Comparison of ENCODE assay signal across 8 cellular contexts in the genomic region with DNA sequence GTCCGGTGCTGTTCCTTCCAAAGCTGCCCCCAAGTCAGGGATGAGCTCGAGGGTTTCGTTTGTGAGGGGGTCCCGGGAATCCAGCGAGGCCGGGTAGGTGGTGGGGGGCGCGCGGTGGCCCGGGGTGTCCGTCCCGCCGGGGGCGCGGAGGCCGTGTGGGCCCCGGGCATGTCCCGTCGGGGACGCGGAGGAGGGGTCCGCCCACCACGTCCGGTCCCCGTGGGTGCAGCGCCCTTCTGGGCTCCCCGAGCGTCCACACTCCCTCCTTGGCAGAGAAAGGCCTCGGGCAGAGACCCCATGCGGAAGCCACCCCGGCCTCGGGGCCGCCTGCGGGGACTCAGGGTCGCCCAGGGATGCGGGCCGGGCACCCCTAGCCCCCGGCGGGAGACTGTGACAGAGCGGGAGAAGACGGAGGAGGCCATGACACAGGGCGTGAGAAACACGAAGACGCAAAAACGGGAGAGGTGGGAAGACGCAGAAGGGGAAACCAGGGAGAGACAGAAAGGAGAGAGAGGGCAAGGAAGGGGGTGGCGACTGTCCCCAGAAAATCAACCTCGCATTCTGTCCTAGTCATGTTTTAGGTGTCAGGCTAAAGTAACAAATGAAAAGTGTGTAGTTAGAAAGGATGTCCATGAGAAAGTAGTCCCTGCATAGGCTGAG. TPM values are rescaled to one million over a fixed set of nuclear protein-coding genes. Genes with fewer than 3 reads are reported as not detected.
DNase-seq lines count a peak whose midpoint lies in the region; ATAC-seq and TF ChIP-seq lines count a peak whose summit lies in the region.

No MANE protein-coding gene starts in this region.

- DNase-seq in RPMI8226 (peak; percentile 82), cardiac muscle cell (ENCODE audit: low read depth in 1 of 2, low spot score in 1 of 2) (peak in 1 of 2 donors; percentile 35), trophoblast cell (peak in 1 of 2 donors; percentile 30), upper lobe of left lung (peak; percentile 62 to 94)
- DNase-seq in activated naive CD4-positive, alpha-beta T cell treated with anti-CD3 and anti-CD28 coated beads for 36 hours = peak; percentile 68

- H3K4me3 ChIP-seq in cardiac muscle cell (peak overlapping the region; percentile 97), trophoblast cell (ENCODE audit: low read depth, low read length) (peak overlapping the region; percentile 93), upper lobe of left lung (peak overlapping the region; percentile 65 to 97 (median 92))

- peaks cover 9% of the 10 kb centered on the region for H3K9me3 Mint-ChIP-seq in activated naive CD4-positive, alpha-beta T cell treated with anti-CD3 and anti-CD28 coated beads for 36 hours

- H3K4me3 Mint-ChIP-seq in activated naive CD4-positive, alpha-beta T cell treated with anti-CD3 and anti-CD28 coated beads for 36 hours = peak overlapping the region; percentile 98

- intact Hi-C loops in activated naive CD4-positive, alpha-beta T cell treated with anti-CD3 and anti-CD28 coated beads for 36 hours (cut with micrococcal nuclease) = loop anchor here (1.0 to 10.0 kb wide), 18 partner anchors 21 to 646 kb away; a partner anchor contains a TSS

- peak overlapping the region; percentile 69 for H2AK5ac ChIP-seq in trophoblast cell (ENCODE audit: low read length)

- H3K79me2 ChIP-seq in trophoblast cell (ENCODE audit: control insufficient read depth, insufficient read depth, low read length, poor library complexity) = peaks cover 18% of the 10 kb centered on the region

- TF ChIP-seq POLR2A in upper lobe of left lung (IDR thresholded peaks at IDR 0.05) = no peak

- H3K36me3 Mint-ChIP-seq in activated naive CD4-positive, alpha-beta T cell treated with anti-CD3 and anti-CD28 coated beads for 36 hours (ENCODE audit: low read depth) = peaks cover 34% of the 10 kb centered on the region

- H2AFZ ChIP-seq in trophoblast cell (ENCODE audit: insufficient read depth, low read length, poor library complexity) = peak overlapping the region; percentile 76

- peak overlapping the region; percentile 89 for H4K8ac ChIP-seq in trophoblast cell (ENCODE audit: low read depth, low read length)

- no peak for TF ChIP-seq EP300 in upper lobe of left lung (IDR thresholded peaks at IDR 0.05)

- H2BK120ac ChIP-seq in trophoblast cell (ENCODE audit: insufficient read depth, low read length, poor library complexity) = peak overlapping the region; percentile 79

- H3K27me3 ChIP-seq in cardiac muscle cell = no peaks in the 10 kb centered on the region
- no peaks in the 10 kb centered on the region for H3K27me3 ChIP-seq in trophoblast cell (ENCODE audit: insufficient read depth, low read length)
- H3K27me3 ChIP-seq in upper lobe of left lung = no peaks in the 10 kb centered on the region

- ATAC-seq in GM19328 (IDR thresholded peaks at IDR 0.05; ENCODE audit: unreplicated experiment) (peak; percentile 24), HG03457 (IDR thresholded peaks at IDR 0.05; ENCODE audit: unreplicated experiment) (peak; percentile 31), upper lobe of left lung (ENCODE audit: low FRiP score in 2 of 2) (peak; percentile 81 to 84)

- no peaks in the 10 kb centered on the region for H3K27me3 Mint-ChIP-seq in activated naive CD4-positive, alpha-beta T cell treated with anti-CD3 and anti-CD28 coated beads for 36 hours (ENCODE audit: low read depth)

- H3K4ac ChIP-seq in trophoblast cell (ENCODE audit: low read depth, low read length) = peak overlapping the region; percentile 81

- peak overlapping the region; percentile 81 for H2BK5ac ChIP-seq in trophoblast cell (ENCODE audit: low read depth, low read length, poor library complexity)

- H3K14ac ChIP-seq in trophoblast cell (ENCODE audit: low read length) = peak overlapping the region; percentile 81

- peaks cover 22% of the 10 kb centered on the region for H3K79me1 ChIP-seq in trophoblast cell (ENCODE audit: low read length)

- H3K4me1 ChIP-seq in cardiac muscle cell (ENCODE audit: low read depth) (peaks cover 7% of the 10 kb centered on the region), trophoblast cell (ENCODE audit: control insufficient read depth in 1 of 2, insufficient read depth in 2 of 2, low read length in 2 of 2) (no peaks in the 10 kb centered on the region), upper lobe of left lung (peaks cover 13 to 18% (median 14%) of the 10 kb centered on the region in 4 donors)

- H3K23ac ChIP-seq in trophoblast cell (ENCODE audit: low read length) = peak overlapping the region; percentile 60

- CTCF ChIA-PET in activated naive CD4-positive, alpha-beta T cell treated with anti-CD3 and anti-CD28 coated beads for 36 hours (lab: Charles Lee) = interaction anchor here (0.8 to 2.2 kb wide), 12 partner anchors 9 to 643 kb away, joined by 3 to 7 read pairs (median 6); a partner anchor contains a TSS

- TF ChIP-seq CTCF in C4-2B (conservative IDR thresholded peaks at IDR 0.05) (0 out of 2 replicates have a peak, but pooled peaks have one; percentile 49), cardiac muscle cell (IDR thresholded peaks at IDR 0.05; ENCODE audit: low read depth, low read length) (no peak), upper lobe of left lung (IDR thresholded peaks at IDR 0.05) (no peak)

- H3K9me3 ChIP-seq in cardiac muscle cell (ENCODE audit: low read depth) (no peaks in the 10 kb centered on the region), trophoblast cell (ENCODE audit: insufficient read depth, low read depth, low read length) (peaks cover 10% of the 10 kb centered on the region), upper lobe of left lung (peaks cover 0 to 10% (median 4%) of the 10 kb centered on the region in 4 donors)

- H3K36me3 ChIP-seq in cardiac muscle cell (peaks cover 2% of the 10 kb centered on the region), trophoblast cell (ENCODE audit: control insufficient read depth in 1 of 2, insufficient read depth in 2 of 2, low read length in 2 of 2) (peaks cover 7 to 9% of the 10 kb centered on the region in 2 experiments), upper lobe of left lung (peaks cover 0 to 19% (median 1%) of the 10 kb centered on the region in 4 donors)

- H3K27ac Mint-ChIP-seq in activated naive CD4-positive, alpha-beta T cell treated with anti-CD3 and anti-CD28 coated beads for 36 hours = peak overlapping the region; percentile 99

- peak overlapping the region; percentile 91 for H4K12ac ChIP-seq in trophoblast cell (ENCODE audit: low read depth, low read length)

- H3K4me1 Mint-ChIP-seq in activated naive CD4-positive, alpha-beta T cell treated with anti-CD3 and anti-CD28 coated beads for 36 hours (ENCODE audit: low read depth) = peaks cover 22% of the 10 kb centered on the region

- H3K27ac ChIP-seq in C4-2B (peak overlapping the region; percentile 95), cardiac muscle cell (peak overlapping the region; percentile 96), trophoblast cell (ENCODE audit: low read depth, low read length) (peak overlapping the region; percentile 86), upper lobe of left lung (peak overlapping the region; percentile 91 to 98 (median 97))

- H3K9ac ChIP-seq in trophoblast cell (ENCODE audit: low read length) = peak overlapping the region; percentile 92

- no peak overlapping the region for H2BK12ac ChIP-seq in trophoblast cell (ENCODE audit: low read length)

- peak overlapping the region; percentile 93 for H4K91ac ChIP-seq in trophoblast cell (ENCODE audit: low read depth, low read length)

- H3K18ac ChIP-seq in trophoblast cell (ENCODE audit: low read length) = peak overlapping the region; percentile 92

- no CpG with 5 or more reads among the region's 48 CpGs for WGBS in trophoblast cell (ENCODE audit: extremely low coverage, insufficient coverage, insufficient read length)
- 0 to 1% methylated on average over 21 to 37 of the region's 48 CpGs for WGBS in upper lobe of left lung, 2 donors

- H3K4me2 ChIP-seq in trophoblast cell (ENCODE audit: low read length) = peak overlapping the region; percentile 99

RNA-seq across cellular contexts. Expression of a gene that starts 0.7 kb away (rescaled TPM):
- under 1 TPM; 0.57 TPM for total RNA-seq in activated naive CD4-positive, alpha-beta T cell treated with anti-CD3 and anti-CD28 coated beads for 36 hours
- total RNA-seq in cardiac muscle cell (6.8 and 7.1 TPM in 2 replicates), upper lobe of left lung (1 to 10 TPM; 1.4 to 3.1 (median 1.8) TPM)
- polyA plus RNA-seq in cardiac muscle cell = 7.6 and 11.3 TPM in 2 replicates
- polyA plus RNA-seq in trophoblast cell (2013) = 2.8 and 2.9 TPM in 2 replicates

RNA-seq across cellular contexts. Expression of a gene that starts 20.5 kb away (rescaled TPM):
- total RNA-seq in activated naive CD4-positive, alpha-beta T cell treated with anti-CD3 and anti-CD28 coated beads for 36 hours = 1 to 10 TPM; 4.3 to 5.0 TPM
- total RNA-seq in cardiac muscle cell (18.2 and 22.1 TPM in 2 replicates), upper lobe of left lung (10 to 100 TPM; 12.2 to 40.9 (median 29.0) TPM)
- 8.0 and 9.6 TPM in 2 replicates for polyA plus RNA-seq in cardiac muscle cell
- polyA plus RNA-seq in trophoblast cell (2013) = 11.0 TPM in 2 replicates

RNA-seq across cellular contexts. Expression of a gene that starts 36.3 kb away (rescaled TPM):
- 1 to 10 TPM; 2.1 to 2.2 TPM for total RNA-seq in activated naive CD4-positive, alpha-beta T cell treated with anti-CD3 and anti-CD28 coated beads for 36 hours
- total RNA-seq in cardiac muscle cell (8.3 and 11.1 TPM in 2 replicates), upper lobe of left lung (1 to 10 TPM; 1.7 to 9.0 (median 7.6) TPM)
- polyA plus RNA-seq in cardiac muscle cell = 6.2 and 10.0 TPM in 2 replicates
- polyA plus RNA-seq in trophoblast cell (2013) = 4.7 and 5.0 TPM in 2 replicates

Comparison
In these comparisons a context has a peak if more than half of its experiments do, and no peak if none do; other contexts are left out.
1. ATAC-seq: peak in every context shown above with its lines; median percentile 82 in upper lobe of left lung; 31 in HG03457; 24 in GM19328.